ENCODE assay signal across 8 cellular contexts in genomic region chr2:241355983-241356870, GRCh38. TPM values are rescaled to one million over a fixed set of nuclear protein-coding genes. Genes with fewer than 3 reads are reported as not detected.
DNase-seq lines count a peak whose midpoint lies in the region; ATAC-seq and TF ChIP-seq lines count a peak whose summit lies in the region.

Gene FARP2 (plus strand): TSS chr2:241356285. CDS start chr2:241373108, 16,823 bp downstream.

- DNase-seq in CD14-positive monocyte (ENCODE audit: low spot score) = peak; percentile 99
- peak; percentile 95 for DNase-seq in NCI-H748 treated with DMSO at 0.1 percent for 48 hours (lab: John Stamatoyannopoulos, UW)
- DNase-seq in activated CD4-positive, alpha-beta T cell treated with anti-CD3 and anti-CD28 coated beads, Interleukin-2, amount 50 U/mL, for 24 hours (ENCODE audit: low read depth in 1 of 2, low spot score in 1 of 2) = peak; percentile 92 to 96
- DNase-seq in dedifferentiated amniotic fluid mesenchymal stem cell (ENCODE audit: extremely low spot score) = peak; percentile 99
- peak; percentile 100 for DNase-seq in left lobe of liver (ENCODE audit: low spot score)
- DNase-seq in stimulated activated CD4-positive, alpha-beta T cell treated with anti-CD3 and anti-CD28 coated beads, Interleukin-2, amount 100 ng/mL, for 24 hours = peak; percentile 97

- peak within 1 kb of the TSS; percentile 80 to 89 for H3K4me3 Mint-ChIP-seq in CD14-positive monocyte

- peaks cover 35 to 36% of the 10 kb centered on the region in 2 donors for H3K36me3 Mint-ChIP-seq in CD14-positive monocyte

- intact Hi-C loops in CD14-positive monocyte (cut with micrococcal nuclease) = loop anchor here (2.0 to 10.0 kb wide), 8 partner anchors 41 to 379 kb away; partner anchors contain the start of genes ATG4B (in 2 of the 2), HDLBP (in 2 of the 2), SEPTIN2 (in 2 of the 2) and THAP4 (in 2 of the 2)

- peak within 1 kb of the TSS; percentile 87 to 95 (median 94) for H3K27ac Mint-ChIP-seq in CD14-positive monocyte

- peaks cover 0 to 4% (median 0%) of the 10 kb centered on the region in 3 donors for H3K27me3 Mint-ChIP-seq in CD14-positive monocyte (ENCODE audit: low read depth in 3 of 3)

- no peak for TF ChIP-seq CTCF in CD14-positive monocyte (IDR thresholded peaks at IDR 0.05)

- peaks cover 0 to 2% (median 0%) of the 10 kb centered on the region in 7 donors for H3K9me3 Mint-ChIP-seq in CD14-positive monocyte

- H3K4me1 Mint-ChIP-seq in CD14-positive monocyte = peaks cover 35% of the 10 kb centered on the region

- peak; percentile 87 for ATAC-seq in GM19397 (IDR thresholded peaks at IDR 0.05; ENCODE audit: unreplicated experiment)
- peak; percentile 75 for ATAC-seq in HG03565 (IDR thresholded peaks at IDR 0.05; ENCODE audit: unreplicated experiment)
- peak; percentile 82 for ATAC-seq in left lobe of liver

RNA-seq across cellular contexts. Expression of gene FARP2, which starts in this region (rescaled TPM):
- polyA plus RNA-seq in CD14-positive monocyte = 1 to 10 TPM; 6.7 to 8.5 TPM
- 27.6 TPM for total RNA-seq in left lobe of liver

Comparison
In these comparisons a context has a peak if more than half of its experiments do, and no peak if none do; other contexts are left out.
1. Peak in every context shown above with its lines: DNase-seq and ATAC-seq.